In genomic region chr2:1591978-1592907, GRCh38 we compare ENCODE assay signal across 8 cellular contexts.
DNase-seq lines count a peak whose midpoint lies in the region; ATAC-seq and TF ChIP-seq lines count a peak whose summit lies in the region.

No MANE protein-coding gene starts in this region.

- no peak overlapping the region for H3K4me3 Mint-ChIP-seq in activated naive CD4-positive, alpha-beta T cell treated with anti-CD3 and anti-CD28 coated beads, Interleukin-2, amount 10 ng/mL, durations not matched to agents 7 days and 5 days
- no peak overlapping the region for H3K4me3 Mint-ChIP-seq in natural killer cell treated with Interleukin-12 subunit alpha and Interleukin-12 subunit beta and Interleukin-15 and Interleukin-18, amount 100 ng/mL, for 72 hours

- peak overlapping the region; percentile 12 to 36 for H3K4me3 ChIP-seq in ascending aorta

- ATAC-seq in GM21447 (IDR thresholded peaks at IDR 0.05; ENCODE audit: unreplicated experiment), result no peak
- ATAC-seq in natural killer cell treated with Interleukin-12 subunit alpha and Interleukin-12 subunit beta and Interleukin-15 and Interleukin-18, amount 100 ng/mL, for 72 hours, result no peak

- H3K36me3 ChIP-seq in ascending aorta, result no peaks in the 10 kb centered on the region

- CTCF ChIA-PET in activated naive CD4-positive, alpha-beta T cell treated with anti-CD3 and anti-CD28 coated beads, Interleukin-2, amount 10 ng/mL, durations not matched to agents 7 days and 5 days (lab: Charles Lee), result no interaction called here

- peak overlapping the region; percentile 33 to 55 for H3K27ac ChIP-seq in ascending aorta

- no peaks in the 10 kb centered on the region for H3K9me3 Mint-ChIP-seq in activated naive CD4-positive, alpha-beta T cell treated with anti-CD3 and anti-CD28 coated beads, Interleukin-2, amount 10 ng/mL, durations not matched to agents 7 days and 5 days
- H3K9me3 Mint-ChIP-seq in natural killer cell treated with Interleukin-12 subunit alpha and Interleukin-12 subunit beta and Interleukin-15 and Interleukin-18, amount 100 ng/mL, for 72 hours, result no peaks in the 10 kb centered on the region

- no peaks in the 10 kb centered on the region for H3K27me3 ChIP-seq in ascending aorta

- H3K9me3 ChIP-seq in ascending aorta, result no peaks in the 10 kb centered on the region

- H3K27ac Mint-ChIP-seq in activated naive CD4-positive, alpha-beta T cell treated with anti-CD3 and anti-CD28 coated beads, Interleukin-2, amount 10 ng/mL, durations not matched to agents 7 days and 5 days, result no peak overlapping the region
- H3K27ac Mint-ChIP-seq in natural killer cell treated with Interleukin-12 subunit alpha and Interleukin-12 subunit beta and Interleukin-15 and Interleukin-18, amount 100 ng/mL, for 72 hours, result no peak overlapping the region

- no peaks in the 10 kb centered on the region for H3K36me3 Mint-ChIP-seq in activated naive CD4-positive, alpha-beta T cell treated with anti-CD3 and anti-CD28 coated beads, Interleukin-2, amount 10 ng/mL, durations not matched to agents 7 days and 5 days
- H3K36me3 Mint-ChIP-seq in natural killer cell treated with Interleukin-12 subunit alpha and Interleukin-12 subunit beta and Interleukin-15 and Interleukin-18, amount 100 ng/mL, for 72 hours, result no peaks in the 10 kb centered on the region

- TF ChIP-seq CTCF in ascending aorta (IDR thresholded peaks at IDR 0.05), result peak; percentile 76 to 88 (median 88)

- peaks cover 19% of the 10 kb centered on the region for H3K27me3 Mint-ChIP-seq in activated naive CD4-positive, alpha-beta T cell treated with anti-CD3 and anti-CD28 coated beads, Interleukin-2, amount 10 ng/mL, durations not matched to agents 7 days and 5 days
- peaks cover 6 to 8% of the 10 kb centered on the region in 2 donors for H3K27me3 Mint-ChIP-seq in natural killer cell treated with Interleukin-12 subunit alpha and Interleukin-12 subunit beta and Interleukin-15 and Interleukin-18, amount 100 ng/mL, for 72 hours

- intact Hi-C loops in ascending aorta (cut with DNase I), result loop anchor here (1.0 to 5.0 kb wide), 7 partner anchors 35 to 225 kb away; partner anchors contain the start of gene PXDN

- H3K4me1 Mint-ChIP-seq in activated naive CD4-positive, alpha-beta T cell treated with anti-CD3 and anti-CD28 coated beads, Interleukin-2, amount 10 ng/mL, durations not matched to agents 7 days and 5 days, result no peaks in the 10 kb centered on the region
- H3K4me1 Mint-ChIP-seq in natural killer cell treated with Interleukin-12 subunit alpha and Interleukin-12 subunit beta and Interleukin-15 and Interleukin-18, amount 100 ng/mL, for 72 hours (ENCODE audit: low read depth in 2 of 2), result peaks cover 0 to 2% of the 10 kb centered on the region in 2 donors

- peak; percentile 59 for DNase-seq in GM03348 (ENCODE audit: low spot score)
- DNase-seq in ascending aorta (ENCODE audit: low spot score in 2 of 2), result peak; percentile 32 to 89
- peak; percentile 93 for DNase-seq in hepatic stellate cell (ENCODE audit: low spot score)
- DNase-seq in renal cortical epithelial cell (ENCODE audit: low read depth), result peak; percentile 67
- no peak for DNase-seq in NCI-H1436 treated with DMSO at 0.1 percent for 48 hours (lab: John Stamatoyannopoulos, UW)
- no peak for DNase-seq in activated naive CD4-positive, alpha-beta T cell treated with anti-CD3 and anti-CD28 coated beads, Interleukin-2, amount 10 ng/mL, durations not matched to agents 7 days and 5 days
- no peak for DNase-seq in natural killer cell treated with Interleukin-12 subunit alpha and Interleukin-12 subunit beta and Interleukin-15 and Interleukin-18, amount 100 ng/mL, for 72 hours (ENCODE audit: low spot score)

- H3K4me1 ChIP-seq in ascending aorta, result peaks cover 0 to 9% of the 10 kb centered on the region in 2 donors

Comparison
In these comparisons a context has a peak if more than half of its experiments do, and no peak if none do; other contexts are left out.
1. DNase-seq: peak in GM03348 (single experiment), ascending aorta (2 of 2), hepatic stellate cell (single experiment) and renal cortical epithelial cell (single experiment); none in NCI-H1436 treated with DMSO at 0.1 percent for 48 hours (single experiment), activated naive CD4-positive, alpha-beta T cell treated with anti-CD3 and anti-CD28 coated beads, Interleukin-2, amount 10 ng/mL, durations not matched to agents 7 days and 5 days (single experiment) and natural killer cell treated with Interleukin-12 subunit alpha and Interleukin-12 subunit beta and Interleukin-15 and Interleukin-18, amount 100 ng/mL, for 72 hours (single experiment).